In genomic region chr17:81011951-81012350, GRCh38 we compare ENCODE assay signal across 23 cellular contexts.
"Had no signal": no experiment of that assay in that cellular context is flagged by ENCODE, and none has a peak within 500 bp of the region (broad histone marks: within the 10 kb centered on the region; RNA-seq: fewer than 3 reads in every experiment).

No MANE protein-coding gene starts in this region.

- H3K27ac Mint-ChIP-seq: activated CD4-positive, alpha-beta T cell treated with anti-CD3 and anti-CD28 coated beads for 36 hours; activated naive CD8-positive, alpha-beta T cell treated with anti-CD3 and anti-CD28 coated beads for 36 hours; memory B cell; nephron progenitor cell; stimulated activated naive B cell treated with anti-CD40 and anti-IgM and Interleukin-4, amounts not matched to agents 10 μg/mL and 1 μg/mL and 100 μg/mL, for 72 hours; WTC11 had no signal

- DNase-seq: activated CD4-positive, alpha-beta T cell treated with anti-CD3 and anti-CD28 coated beads for 36 hours; activated CD4-positive, alpha-beta T cell treated with anti-CD3 and anti-CD28 coated beads, Interleukin-2, amount 50 U/mL, for 48 hours; activated CD8-positive, alpha-beta memory T cell treated with anti-CD3 and anti-CD28 coated beads, Interleukin-2, amount 50 U/mL, for 48 hours; activated naive CD4-positive, alpha-beta T cell treated with Interleukin-2 at 50 U/mL for 16 hours; activated naive CD8-positive, alpha-beta T cell treated with anti-CD3 and anti-CD28 coated beads for 36 hours; activated T-cell treated with anti-CD3 and anti-CD28 coated beads, Interleukin-2, amount 50 U/mL, for 4 hours; amniotic stem cell; dermis blood vessel endothelial cell; effector CD8-positive, alpha-beta T cell; nephron progenitor cell; nucleus accumbens; small intestine; stimulated activated naive B cell treated with anti-CD40 and anti-IgM and Interleukin-4, amounts not matched to agents 10 μg/mL and 1 μg/mL and 100 μg/mL, for 72 hours; T-helper 9 cell had no signal

- ATAC-seq: activated CD4-positive, alpha-beta T cell treated with anti-CD3 and anti-CD28 coated beads for 36 hours; activated T-cell treated with anti-CD3 and anti-CD28 coated beads, Interleukin-2, amount 50 U/mL, for 4 hours; esophagus mucosa; left ventricle myocardium superior; mucosa of descending colon; sciatic nerve; stimulated activated naive B cell treated with anti-CD40 and anti-IgM and Interleukin-4, amounts not matched to agents 10 μg/mL and 1 μg/mL and 100 μg/mL, for 72 hours; WTC11 had no signal

- H3K27ac ChIP-seq: thoracic aorta had no signal

- H3K4me3 Mint-ChIP-seq: activated CD4-positive, alpha-beta T cell treated with anti-CD3 and anti-CD28 coated beads for 36 hours; activated naive CD8-positive, alpha-beta T cell treated with anti-CD3 and anti-CD28 coated beads for 36 hours; activated T-cell treated with anti-CD3 and anti-CD28 coated beads, Interleukin-2, amount 50 U/mL, for 4 hours; memory B cell; nephron progenitor cell; stimulated activated naive B cell treated with anti-CD40 and anti-IgM and Interleukin-4, amounts not matched to agents 10 μg/mL and 1 μg/mL and 100 μg/mL, for 72 hours; WTC11 had no signal

- H3K36me3 ChIP-seq: thoracic aorta had no signal

- FAIRE-seq: frontal cortex, islet of Langerhans, small intestine had no signal

- H3K4me1 Mint-ChIP-seq: activated CD4-positive, alpha-beta T cell treated with anti-CD3 and anti-CD28 coated beads for 36 hours; activated naive CD8-positive, alpha-beta T cell treated with anti-CD3 and anti-CD28 coated beads for 36 hours; memory B cell; nephron progenitor cell; stimulated activated naive B cell treated with anti-CD40 and anti-IgM and Interleukin-4, amounts not matched to agents 10 μg/mL and 1 μg/mL and 100 μg/mL, for 72 hours had no signal

- H3K4me3 ChIP-seq: mucosa of descending colon, thoracic aorta had no signal
